21 cellular contexts compared by ENCODE assay signal in the genomic region with DNA sequence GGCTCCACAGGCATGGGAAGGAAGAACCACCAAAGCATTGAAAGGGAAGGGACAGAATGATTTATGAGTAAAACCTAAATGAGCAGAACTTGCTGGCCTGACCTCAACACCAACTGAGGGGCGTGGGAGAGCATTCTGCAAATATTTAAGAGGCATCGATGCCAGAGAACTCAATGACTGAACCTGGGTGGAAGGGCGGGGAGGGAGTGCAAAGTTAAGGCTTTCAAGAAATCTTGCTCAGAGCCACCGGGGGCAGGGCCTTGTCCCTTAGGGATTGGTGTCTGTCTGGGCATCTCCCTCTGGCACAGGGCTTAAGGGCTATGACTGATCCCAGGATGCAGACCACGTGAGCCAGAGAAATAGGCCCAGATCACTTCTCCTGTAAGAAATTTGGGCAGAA.
DNase-seq lines count a peak whose midpoint lies in the region; ATAC-seq and TF ChIP-seq lines count a peak whose summit lies in the region.
"Had no signal": no experiment of that assay in that cellular context is flagged by ENCODE, and none has a peak within 500 bp of the region (broad histone marks: within the 10 kb centered on the region; RNA-seq: fewer than 3 reads in every experiment).

No MANE protein-coding gene starts in this region.

- no peaks in the 10 kb centered on the region for H3K36me3 ChIP-seq in right atrium auricular region
- H3K36me3 ChIP-seq in SJCRH30: no peaks in the 10 kb centered on the region
- H3K36me3 ChIP-seq: HAP-1, sigmoid colon had no signal

- no peaks in the 10 kb centered on the region for H3K36me3 Mint-ChIP-seq in chondrocyte (ENCODE audit: low read depth)
- H3K36me3 Mint-ChIP-seq in activated T-helper 17 cell treated with anti-CD3 and anti-CD28 coated beads, Interleukin-2, amount 50 U/mL, for 72 hours (ENCODE audit: low read depth): no peaks in the 10 kb centered on the region
- H3K36me3 Mint-ChIP-seq: naive thymus-derived CD8-positive, alpha-beta T cell; stimulated activated naive B cell treated with anti-CD40 and anti-IgM and Interleukin-4, amounts not matched to agents 10 μg/mL and 1 μg/mL and 100 μg/mL, for 72 hours had no signal

- peaks cover 0 to 31% of the 10 kb centered on the region in 2 donors for H3K4me1 ChIP-seq in right atrium auricular region
- peaks cover 13% of the 10 kb centered on the region for H3K4me1 ChIP-seq in SJCRH30
- H3K4me1 ChIP-seq: HAP-1 had no signal

- H3K27ac ChIP-seq in right atrium auricular region (no peak overlapping the region), SJCRH30 (no peak overlapping the region)
- H3K27ac ChIP-seq: sigmoid colon had no signal

- H3K27me3 ChIP-seq in right atrium auricular region (no peaks in the 10 kb centered on the region), SJCRH30 (no peaks in the 10 kb centered on the region)
- H3K27me3 ChIP-seq: sigmoid colon had no signal

- no peak overlapping the region for H3K4me3 Mint-ChIP-seq in chondrocyte (ENCODE audit: unreplicated experiment)
- no peak overlapping the region for H3K4me3 Mint-ChIP-seq in activated T-helper 17 cell treated with anti-CD3 and anti-CD28 coated beads, Interleukin-2, amount 50 U/mL, for 72 hours
- H3K4me3 Mint-ChIP-seq: activated CD8-positive, alpha-beta T cell treated with anti-CD3 and anti-CD28 coated beads for 36 hours; naive thymus-derived CD8-positive, alpha-beta T cell; stimulated activated naive B cell treated with anti-CD40 and anti-IgM and Interleukin-4, amounts not matched to agents 10 μg/mL and 1 μg/mL and 100 μg/mL, for 72 hours had no signal

- intact Hi-C loops in left cardiac atrium (cut with DNase I): no loop called here

- no peaks in the 10 kb centered on the region for H3K27me3 Mint-ChIP-seq in chondrocyte (ENCODE audit: low read depth)
- peaks cover 12% of the 10 kb centered on the region for H3K27me3 Mint-ChIP-seq in activated T-helper 17 cell treated with anti-CD3 and anti-CD28 coated beads, Interleukin-2, amount 50 U/mL, for 72 hours

- DNase-seq in left cardiac atrium: peak; percentile 29
- DNase-seq in right atrium auricular region (ENCODE audit: low spot score): no peak
- no peak for DNase-seq in chondrocyte (ENCODE audit: low spot score)
- peak; percentile 65 for DNase-seq in kidney tubule cell (ENCODE audit: low spot score)
- no peak for DNase-seq in SJCRH30
- DNase-seq in effector CD4-positive, alpha-beta T cell: no peak
- DNase-seq: 8988T; activated CD8-positive, alpha-beta T cell treated with anti-CD3 and anti-CD28 coated beads for 36 hours; COR-L47; effector memory CD4-positive, alpha-beta T cell; left colon; MM.1S; naive thymus-derived CD8-positive, alpha-beta T cell; NCI-H774; Right ventricle myocardium superior; sigmoid colon; stimulated activated naive B cell treated with anti-CD40 and anti-IgM and Interleukin-4, amounts not matched to agents 10 μg/mL and 1 μg/mL and 100 μg/mL, for 72 hours had no signal

- peak overlapping the region; percentile 92 for H3K27ac Mint-ChIP-seq in chondrocyte (ENCODE audit: unreplicated experiment)
- H3K27ac Mint-ChIP-seq in activated T-helper 17 cell treated with anti-CD3 and anti-CD28 coated beads, Interleukin-2, amount 50 U/mL, for 72 hours: no peak overlapping the region
- H3K27ac Mint-ChIP-seq: activated CD8-positive, alpha-beta T cell treated with anti-CD3 and anti-CD28 coated beads for 36 hours; activated T-helper 2 cell treated with anti-CD3 and anti-CD28 coated beads, Interferon-gamma antibody, Interleukin-2, Interleukin-4, amounts not matched to agents 10 μg/mL and 5 μg/mL and 100 μg/mL, durations not matched to agents 14 hours and 24 hours and 36 hours; naive thymus-derived CD8-positive, alpha-beta T cell; stimulated activated naive B cell treated with anti-CD40 and anti-IgM and Interleukin-4, amounts not matched to agents 10 μg/mL and 1 μg/mL and 100 μg/mL, for 72 hours had no signal

- ATAC-seq in left cardiac atrium: peak; percentile 15 to 23
- no peak for ATAC-seq in activated T-helper 17 cell treated with anti-CD3 and anti-CD28 coated beads, Interleukin-2, amount 50 U/mL, for 72 hours (replicated peaks)
- no peak for ATAC-seq in activated CD4-positive, CD25-positive, alpha-beta regulatory T cell treated with anti-CD3 and anti-CD28 coated beads, Interleukin-2, amount 50 U/mL, for 24 hours
- ATAC-seq: activated CD8-positive, alpha-beta T cell treated with anti-CD3 and anti-CD28 coated beads for 36 hours; left colon; naive thymus-derived CD8-positive, alpha-beta T cell; stimulated activated naive B cell treated with anti-CD40 and anti-IgM and Interleukin-4, amounts not matched to agents 10 μg/mL and 1 μg/mL and 100 μg/mL, for 72 hours had no signal

- H3K4me3 ChIP-seq in right atrium auricular region: no peak overlapping the region
- no peak overlapping the region for H3K4me3 ChIP-seq in SJCRH30
- H3K4me3 ChIP-seq: HAP-1, sigmoid colon had no signal

- peaks cover 0 to 4% of the 10 kb centered on the region in 2 donors for H3K9me3 ChIP-seq in right atrium auricular region
- H3K9me3 ChIP-seq in SJCRH30 (replicated peaks): no peaks in the 10 kb centered on the region
- H3K9me3 ChIP-seq: HAP-1 had no signal

- peaks cover 46% of the 10 kb centered on the region for H3K4me1 Mint-ChIP-seq in chondrocyte (ENCODE audit: low read depth)
- no peaks in the 10 kb centered on the region for H3K4me1 Mint-ChIP-seq in activated T-helper 17 cell treated with anti-CD3 and anti-CD28 coated beads, Interleukin-2, amount 50 U/mL, for 72 hours
- H3K4me1 Mint-ChIP-seq: naive thymus-derived CD8-positive, alpha-beta T cell; stimulated activated naive B cell treated with anti-CD40 and anti-IgM and Interleukin-4, amounts not matched to agents 10 μg/mL and 1 μg/mL and 100 μg/mL, for 72 hours had no signal

- peaks cover 3% of the 10 kb centered on the region for H3K9me3 Mint-ChIP-seq in chondrocyte (ENCODE audit: low read depth)
- no peaks in the 10 kb centered on the region for H3K9me3 Mint-ChIP-seq in activated T-helper 17 cell treated with anti-CD3 and anti-CD28 coated beads, Interleukin-2, amount 50 U/mL, for 72 hours
- H3K9me3 Mint-ChIP-seq: activated CD8-positive, alpha-beta T cell treated with anti-CD3 and anti-CD28 coated beads for 36 hours; activated T-helper 2 cell treated with anti-CD3 and anti-CD28 coated beads, Interferon-gamma antibody, Interleukin-2, Interleukin-4, amounts not matched to agents 10 μg/mL and 5 μg/mL and 100 μg/mL, durations not matched to agents 14 hours and 24 hours and 36 hours had no signal

- TF ChIP-seq CTCF in right atrium auricular region (IDR thresholded peaks at IDR 0.05) (no peak), chondrocyte (IDR thresholded peaks at IDR 0.05) (no peak)

Comparison
In these comparisons a context has a peak if more than half of its experiments do, and no peak if none do; other contexts are left out.
1. DNase-seq: peak in left cardiac atrium (single experiment) and kidney tubule cell (single experiment); none in right atrium auricular region (single experiment), chondrocyte (single experiment), SJCRH30 (0 of 2) and effector CD4-positive, alpha-beta T cell (single experiment).
2. ATAC-seq: peak in left cardiac atrium (2 of 2); none in activated T-helper 17 cell treated with anti-CD3 and anti-CD28 coated beads, Interleukin-2, amount 50 U/mL, for 72 hours (single experiment) and activated CD4-positive, CD25-positive, alpha-beta regulatory T cell treated with anti-CD3 and anti-CD28 coated beads, Interleukin-2, amount 50 U/mL, for 24 hours (0 of 2).